ENCODE assay signal across 21 cellular contexts in the genomic region with DNA sequence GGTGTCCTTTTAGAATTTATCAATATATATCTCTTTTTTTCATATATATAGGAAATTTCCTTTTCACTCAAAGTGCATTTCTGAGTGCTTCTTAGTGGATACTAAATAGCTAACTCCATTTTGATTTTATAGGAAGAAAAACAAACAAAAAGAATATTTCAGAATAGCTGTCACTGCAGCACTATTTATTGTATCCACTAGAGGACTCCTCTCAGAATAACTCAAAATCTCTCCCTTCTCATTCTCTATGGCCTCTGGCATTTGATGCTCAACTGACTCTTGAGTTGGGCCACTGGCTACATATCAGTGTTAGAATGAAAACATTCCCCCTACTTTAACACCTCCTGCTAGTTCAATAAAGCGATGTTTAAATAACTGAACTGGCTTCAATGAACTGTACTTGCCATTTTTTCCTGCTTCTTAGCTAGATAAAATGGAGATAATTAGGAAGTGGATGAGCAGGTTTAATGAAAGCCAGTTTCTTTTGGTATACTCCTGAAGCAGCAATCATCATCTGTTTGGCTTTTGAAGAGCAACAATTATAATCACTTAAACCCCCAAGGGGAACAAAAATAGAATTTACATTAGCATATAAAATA. TPM values are rescaled to one million over a fixed set of nuclear protein-coding genes. Genes with fewer than 3 reads are reported as not detected.
DNase-seq lines count a peak whose midpoint lies in the region; ATAC-seq, FAIRE-seq and TF ChIP-seq lines count a peak whose summit lies in the region.
"Had no signal": no experiment of that assay in that cellular context is flagged by ENCODE, and none has a peak within 500 bp of the region (broad histone marks: within the 10 kb centered on the region; RNA-seq: fewer than 3 reads in every experiment).

No MANE protein-coding gene starts in this region.

- H2BK120ac ChIP-seq in H1 (replicated peaks; ENCODE audit: low read depth, low read length) = no peak overlapping the region

- H3K36me3 ChIP-seq in H1 (ENCODE audit: control insufficient read depth in 2 of 4, insufficient read depth in 4 of 4, low read length in 3 of 4) (no peaks in the 10 kb centered on the region), mucosa of descending colon (ENCODE audit: low read depth) (no peaks in the 10 kb centered on the region), lower lobe of right lung (no peaks in the 10 kb centered on the region)
- H3K36me3 ChIP-seq: BLaER1 treated with 17β-estradiol and CSF1 and Interleukin-3, amounts not matched to agents 10 nM and 100 nM; heart right ventricle; thoracic aorta had no signal

- intact Hi-C loops in mucosa of descending colon (cut with DNase I, micrococcal nuclease) = no loop called here
- intact Hi-C loops in lower lobe of right lung (cut with DNase I) = no loop called here

- H3K14ac ChIP-seq in H1 (ENCODE audit: insufficient read length) = no peak overlapping the region

- H2BK12ac ChIP-seq in H1 (ENCODE audit: low read depth, low read length) = no peak overlapping the region

- H3K4ac ChIP-seq in H1 (replicated peaks; ENCODE audit: insufficient read length, low read depth, low read length) = no peak overlapping the region

- H3K23me2 ChIP-seq in H1 (ENCODE audit: low read depth, low read length) = no peaks in the 10 kb centered on the region

- H3K9me3 ChIP-seq in H1 (ENCODE audit: insufficient read depth in 2 of 2, low read depth in 1 of 2, low read length in 1 of 2) (no peaks in the 10 kb centered on the region), mucosa of descending colon (no peaks in the 10 kb centered on the region), lower lobe of right lung (no peaks in the 10 kb centered on the region)
- H3K9me3 ChIP-seq: BLaER1 treated with 17β-estradiol and CSF1 and Interleukin-3, amounts not matched to agents 10 nM and 100 nM; heart right ventricle; thoracic aorta had no signal

- no peak overlapping the region for H2BK15ac ChIP-seq in H1 (ENCODE audit: low read length)

- no peaks in the 10 kb centered on the region for H3K79me2 ChIP-seq in H1 (ENCODE audit: control insufficient read depth in 1 of 2, insufficient read depth in 2 of 2, low read length in 2 of 2)

- H4K20me1 ChIP-seq in H1 (replicated peaks in 1 of 2; ENCODE audit: control insufficient read depth in 1 of 2, insufficient read depth in 2 of 2, low read length in 2 of 2) = peaks cover 0 to 1% of the 10 kb centered on the region in 2 experiments
- H4K20me1 ChIP-seq: BLaER1 treated with 17β-estradiol and CSF1 and Interleukin-3, amounts not matched to agents 10 nM and 100 nM had no signal

- no peak overlapping the region for H4K91ac ChIP-seq in H1 (replicated peaks; ENCODE audit: insufficient read length, low read length)

- H3K4me3 ChIP-seq in H1 (ENCODE audit: extremely low read depth in 1 of 4, insufficient read depth in 2 of 4, low read depth in 3 of 4, low read length in 4 of 4) (no peak overlapping the region), mucosa of descending colon (no peak overlapping the region), lower lobe of right lung (no peak overlapping the region)
- H3K4me3 ChIP-seq: BLaER1 treated with 17β-estradiol and CSF1 and Interleukin-3, amounts not matched to agents 10 nM and 100 nM; heart right ventricle; SK-N-MC; thoracic aorta had no signal

- TF ChIP-seq CTCF in H1 (IDR thresholded peaks at IDR 0.05; ENCODE audit: control extremely low read depth in 1 of 3, insufficient read depth in 1 of 3, low read depth in 1 of 3, low read length in 3 of 3) (peak in 1 of 3 experiments; percentile 45; a peak in 2 of 4 replicates), mucosa of descending colon (IDR thresholded peaks at IDR 0.05) (no peak), lower lobe of right lung (IDR thresholded peaks at IDR 0.05) (no peak)

- H2AFZ ChIP-seq in H1 (ENCODE audit: low read length) = no peak overlapping the region

- no peak overlapping the region for H2BK20ac ChIP-seq in H1 (ENCODE audit: low read length)

- no peak overlapping the region for H3K27ac ChIP-seq in H1 (ENCODE audit: low read depth, low read length)
- H3K27ac ChIP-seq in lower lobe of right lung = no peak overlapping the region
- H3K27ac ChIP-seq: BLaER1 treated with 17β-estradiol and CSF1 and Interleukin-3, amounts not matched to agents 10 nM and 100 nM; heart right ventricle; SK-N-MC; thoracic aorta had no signal

- POLR2A ChIA-PET in H1 (lab: Charles Lee; ENCODE audit: partially characterized antibody) = interaction anchor here (0.8 kb wide), 1 partner anchor 21 kb away, joined by 3 read pairs; no protein-coding TSS in a partner anchor

- FAIRE-seq in H1 (lab: Jason Lieb, UNC) = peak; percentile 36
- FAIRE-seq: islet of Langerhans had no signal

- no peak overlapping the region for H2AK5ac ChIP-seq in H1 (ENCODE audit: low read depth, low read length)

- H3K18ac ChIP-seq in H1 (ENCODE audit: extremely low read depth, low read length) = no peak overlapping the region

- no peaks in the 10 kb centered on the region; the same call in 1 of the 2 replicates for H3K79me1 ChIP-seq in H1 (ENCODE audit: low read depth, low read length)

- no peak overlapping the region for H3K23ac ChIP-seq in H1 (ENCODE audit: insufficient read length)

- H4K8ac ChIP-seq in H1 (ENCODE audit: extremely low read depth, insufficient read depth, low read length) = no peak overlapping the region

- peak; percentile 38 for DNase-seq in DMS53 (lab: John Stamatoyannopoulos, UW)
- DNase-seq in DMS53 treated with DMSO at 0.1 percent for 48 hours (lab: John Stamatoyannopoulos, UW; ENCODE audit: unreplicated experiment) = no peak
- peak; percentile 84 for DNase-seq in NCI-H69 (lab: John Stamatoyannopoulos, UW)
- no peak for DNase-seq in H1 (ENCODE audit: low read depth in 1 of 2, low spot score in 2 of 2)
- peak; percentile 13 for DNase-seq in retina
- no peak for DNase-seq in mucosa of descending colon
- DNase-seq in lower lobe of right lung = no peak
- DNase-seq: activated CD4-positive, alpha-beta T cell treated with anti-CD3 and anti-CD28 coated beads for 48 hours; activated CD8-positive, alpha-beta memory T cell treated with anti-CD3 and anti-CD28 coated beads, Interleukin-2, amount 50 U/mL, for 4 hours; activated gamma-delta T cell; amniotic stem cell; caudate nucleus; heart right ventricle; NCI-H187; NCI-H510A had no signal

- ATAC-seq in GM21360 (IDR thresholded peaks at IDR 0.05; ENCODE audit: unreplicated experiment) (no peak), mucosa of descending colon (no peak), lower lobe of right lung (no peak)
- ATAC-seq: heart right ventricle; natural killer cell treated with Interleukin-12 subunit alpha and Interleukin-12 subunit beta and Interleukin-15 and Interleukin-18, amount 100 ng/mL, for 72 hours had no signal

- no peak overlapping the region for H3K9ac ChIP-seq in H1 (replicated peaks in 1 of 4; ENCODE audit: extremely low read depth in 1 of 4, low read depth in 3 of 4, low read length in 3 of 4)
- H3K9ac ChIP-seq: BLaER1 treated with 17β-estradiol and CSF1 and Interleukin-3, amounts not matched to agents 10 nM and 100 nM had no signal

- no peaks in the 10 kb centered on the region for H3K27me3 ChIP-seq in H1 (replicated peaks in 1 of 4; ENCODE audit: control insufficient read depth in 3 of 4, extremely low read depth in 1 of 4, insufficient read depth in 3 of 4, low read length in 3 of 4)
- H3K27me3 ChIP-seq in lower lobe of right lung (ENCODE audit: low read depth) = no peaks in the 10 kb centered on the region
- H3K27me3 ChIP-seq: BLaER1 treated with 17β-estradiol and CSF1 and Interleukin-3, amounts not matched to agents 10 nM and 100 nM had no signal

- no peak for TF ChIP-seq POLR2A in H1 (IDR thresholded peaks at IDR 0.05; ENCODE audit: control extremely low read depth in 1 of 2, low read depth in 2 of 2, low read length in 2 of 2)

- no peak overlapping the region for H3K4me2 ChIP-seq in H1 (ENCODE audit: insufficient read depth in 1 of 2, low read depth in 2 of 2, low read length in 2 of 2)
- H3K4me2 ChIP-seq: BLaER1 treated with 17β-estradiol and CSF1 and Interleukin-3, amounts not matched to agents 10 nM and 100 nM had no signal

- CTCF ChIA-PET in H1 (lab: Charles Lee; ENCODE audit: partially characterized antibody) = interaction anchor here (0.6 to 1.2 kb wide), 3 partner anchors 124 to 791 kb away, joined by 3 to 5 read pairs (median 3); no protein-coding TSS in a partner anchor

- no peak overlapping the region for H2BK5ac ChIP-seq in H1 (ENCODE audit: low read depth, low read length)

- H3K4me1 ChIP-seq in H1 (replicated peaks in 1 of 4; ENCODE audit: control insufficient read depth in 3 of 4, insufficient read depth in 4 of 4, low read length in 3 of 4) (peaks cover 2 to 5% (median 3%) of the 10 kb centered on the region in 4 experiments; a peak in 5 of 7 replicates), mucosa of descending colon (ENCODE audit: low read depth) (no peaks in the 10 kb centered on the region), lower lobe of right lung (no peaks in the 10 kb centered on the region)
- H3K4me1 ChIP-seq: BLaER1 treated with 17β-estradiol and CSF1 and Interleukin-3, amounts not matched to agents 10 nM and 100 nM; heart right ventricle had no signal

- 76% methylated on average over 1 of the region's 1 CpG; no CpG with 5 or more reads in 1 of the 2 experiments for WGBS in H1 (ENCODE audit: extremely low coverage in 1 of 2, insufficient coverage in 1 of 2, insufficient read length in 1 of 2, insufficient replicate concordance in 2 of 2, low coverage in 1 of 2, low lambda C conversion rate in 2 of 2, missing lambda C conversion rate in 1 of 2), 2 experiments

- no peak overlapping the region for H4K5ac ChIP-seq in H1 (ENCODE audit: insufficient read length, low read depth, low read length)

- TF ChIP-seq RAD21 in H1 (IDR thresholded peaks at IDR 0.05 in 1 of 2, conservative IDR thresholded peaks at IDR 0.05 in 1 of 2; ENCODE audit: low read depth in 2 of 2, low read length in 2 of 2) = peak; percentile 37 to 48

- H3K56ac ChIP-seq in H1 (replicated peaks; ENCODE audit: insufficient read length, low read depth, low read length) = no peak overlapping the region

- no peak for TF ChIP-seq EP300 in H1 (IDR thresholded peaks at IDR 0.05; ENCODE audit: borderline replicate concordance in 1 of 2, low read depth in 2 of 2, low read length in 2 of 2)

TF ChIP-seq in H1, 55 proteins besides CTCF, POLR2A, EP300 and RAD21 (continues in another document):
- TF ChIP-seq KDM1A (IDR thresholded peaks at IDR 0.05; ENCODE audit: borderline replicate concordance, low read length) = no peak
- no peak for TF ChIP-seq CBX5 (IDR thresholded peaks at IDR 0.05; ENCODE audit: low read depth, low read length)
- TF ChIP-seq CREB1 (IDR thresholded peaks at IDR 0.05) = no peak

RNA-seq across cellular contexts. Expression of a gene that starts 16.6 kb away (rescaled TPM):
- total RNA-seq in H1 (2021; fragmentation: NEBNext Ultra II Directional; extraction: Animal tissue kit (Norgen Biotek cat#: 25700)) = 20.9 and 21.9 TPM in 2 replicates
- polyA plus RNA-seq in H1 (2011; rRNA removed) = 2.4 and 4.9 TPM in 2 replicates
- polyA plus RNA-seq in H1 (2011; cell fraction: cytosol; rRNA removed) = 5.2 TPM
- polyA plus RNA-seq in H1 (2011; cell fraction: nucleus; rRNA removed) = 3.9 TPM
- 5.7 to 12.7 TPM (median 7.2 TPM) in 4 replicates for polyA plus RNA-seq in H1 (2012, experiment 1 of 2)
- 0.77 TPM for polyA plus RNA-seq in H1 (2012, experiment 2 of 2)
- polyA plus RNA-seq in H1 (2013, experiment 1 of 2) = 20.2 TPM
- 19.6 TPM for polyA plus RNA-seq in H1 (2013, experiment 2 of 2)
- 24.1 and 41.8 TPM in 2 replicates for polyA minus RNA-seq in H1 (2011; rRNA and poly(A)+ RNA removed)
- polyA minus RNA-seq in H1 (2011; cell fraction: cytosol; rRNA and poly(A)+ RNA removed) = 8.0 TPM
- 70.2 TPM for polyA minus RNA-seq in H1 (2011; cell fraction: nucleus; rRNA and poly(A)+ RNA removed)
- 1 to 10 TPM in 1 of 3 donors, under 1 TPM in 2; 0.35 to 1.2 (median 0.76) TPM for total RNA-seq in mucosa of descending colon
- not detected for total RNA-seq in lower lobe of right lung
- total RNA-seq: natural killer cell treated with Interleukin-12 subunit alpha and Interleukin-12 subunit beta and Interleukin-15 and Interleukin-18, amount 100 ng/mL, for 72 hours; thoracic aorta had no signal

Comparison
In these comparisons a context has a peak if more than half of its experiments do, and no peak if none do; other contexts are left out.
1. DNase-seq: peak in DMS53 (single experiment), NCI-H69 (single experiment) and retina (single experiment); none in DMS53 treated with DMSO at 0.1 percent for 48 hours (single experiment), H1 (0 of 2), mucosa of descending colon (0 of 3) and lower lobe of right lung (single experiment).